In the genomic region with DNA sequence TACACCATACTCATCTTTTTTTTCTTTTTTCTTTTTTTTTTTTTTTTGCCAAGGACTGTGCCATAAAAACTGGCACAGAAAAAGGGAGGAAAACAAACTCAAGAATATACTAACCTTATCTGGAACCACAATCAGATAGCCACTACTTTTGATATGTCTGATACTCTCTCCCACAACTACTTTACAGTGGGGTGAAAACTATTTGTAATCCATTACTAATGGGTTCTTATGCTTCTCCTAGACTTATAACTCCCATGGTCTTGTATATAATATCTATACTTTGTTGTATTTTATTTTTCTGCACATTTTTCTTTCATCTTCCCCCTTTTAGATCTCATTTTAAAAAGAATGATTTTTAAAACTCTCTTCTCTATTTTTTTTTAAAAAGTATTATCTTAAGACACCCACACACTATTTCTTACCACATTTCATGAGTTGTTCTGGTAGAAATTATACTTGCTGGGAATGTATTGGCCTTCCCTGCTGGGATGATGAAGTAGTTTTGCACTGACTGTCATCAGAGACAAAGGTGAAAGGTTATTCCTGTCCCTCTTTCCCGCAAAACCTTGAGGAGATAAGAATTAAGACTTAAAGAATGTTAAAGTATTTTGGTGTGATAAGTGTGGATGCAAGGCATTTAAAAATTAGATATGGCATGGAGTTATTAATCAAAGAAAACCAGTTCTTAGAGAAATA, we compare ENCODE assay signal across 21 cellular contexts.
DNase-seq lines count a peak whose midpoint lies in the region; ATAC-seq and TF ChIP-seq lines count a peak whose summit lies in the region.
"Had no signal": no experiment of that assay in that cellular context is flagged by ENCODE, and none has a peak within 500 bp of the region (broad histone marks: within the 10 kb centered on the region; RNA-seq: fewer than 3 reads in every experiment).

No MANE protein-coding gene starts in this region.

- H2AFZ ChIP-seq in OCI-LY7 (ENCODE audit: low read length): no peak overlapping the region

- 0 out of 2 replicates have a peak, but pooled peaks cover 3% of the 10 kb centered on the region for H3K9me2 ChIP-seq in OCI-LY7 (ENCODE audit: insufficient read depth, low read length)

- H3K27ac Mint-ChIP-seq in activated T-cell treated with anti-CD3 and anti-CD28 coated beads, Interleukin-2, amount 50 U/mL, for 72 hours: peak overlapping the region; percentile 51
- no peak overlapping the region for H3K27ac Mint-ChIP-seq in stimulated activated naive CD8-positive, alpha-beta T cell treated with anti-CD3 and anti-CD28 coated beads, Interleukin-15, amount 100 ng/mL, for 72 hours
- H3K27ac Mint-ChIP-seq: CD8-positive, alpha-beta memory T cell; IgD-negative memory B cell had no signal

- no peaks in the 10 kb centered on the region for H3K9me3 Mint-ChIP-seq in activated T-cell treated with anti-CD3 and anti-CD28 coated beads, Interleukin-2, amount 50 U/mL, for 72 hours
- no peaks in the 10 kb centered on the region for H3K9me3 Mint-ChIP-seq in stimulated activated naive CD8-positive, alpha-beta T cell treated with anti-CD3 and anti-CD28 coated beads, Interleukin-15, amount 100 ng/mL, for 72 hours
- H3K9me3 Mint-ChIP-seq: CD8-positive, alpha-beta memory T cell; IgD-negative memory B cell had no signal

- no peaks in the 10 kb centered on the region for H3K9me3 ChIP-seq in OCI-LY7 (ENCODE audit: low read length)

- no peak overlapping the region for H3K27ac ChIP-seq in OCI-LY7 (ENCODE audit: low read depth, low read length, poor library complexity, severe bottlenecking)
- H3K27ac ChIP-seq: C4-2B had no signal

- DNase-seq in activated T-cell treated with anti-CD3 and anti-CD28 coated beads, Interleukin-2, amount 50 U/mL, for 72 hours: no peak
- no peak for DNase-seq in activated T-cell treated with anti-CD3 and anti-CD28 coated beads, Interleukin-2, amount 50 U/mL, for 1 hour
- DNase-seq in amniotic epithelial cell (ENCODE audit: low read depth) (peak; percentile 80), fibroblast of the aortic adventitia (ENCODE audit: low read depth) (peak; percentile 43), cerebellar cortex (ENCODE audit: low spot score) (no peak), OCI-LY7 (ENCODE audit: low spot score) (no peak)
- DNase-seq in stimulated activated naive CD8-positive, alpha-beta T cell treated with anti-CD3 and anti-CD28 coated beads, Interleukin-15, amount 100 ng/mL, for 72 hours: no peak
- DNase-seq: Calu3; CD8-positive, alpha-beta memory T cell; DMS153; H7; NCI-H1105; NCI-H2029 treated with DMSO at 0.1 percent for 48 hours; NCI-H2171 treated with DMSO at 0.1 percent for 48 hours; NCI-H446 treated with DMSO at 0.1 percent for 48 hours; NCI-H526 treated with DMSO at 0.1 percent for 48 hours; PC-3; Right ventricle myocardium superior had no signal

- H4K20me1 ChIP-seq in OCI-LY7 (ENCODE audit: insufficient read depth, low read length): no peaks in the 10 kb centered on the region

- intact Hi-C loops in OCI-LY7 (cut with micrococcal nuclease; ENCODE audit: unreplicated experiment): loop anchor here (10.0 kb wide), 2 partner anchors 256 to 286 kb away; no protein-coding TSS in a partner anchor

- no peaks in the 10 kb centered on the region for H3K4me1 ChIP-seq in OCI-LY7 (ENCODE audit: insufficient read depth, low read length, poor library complexity, severe bottlenecking)

- CTCF ChIA-PET in OCI-LY7 (lab: Charles Lee; ENCODE audit: unreplicated experiment): no interaction called here

- H3K4me2 ChIP-seq in OCI-LY7 (ENCODE audit: low read length): no peak overlapping the region

- H3K36me3 ChIP-seq in OCI-LY7 (ENCODE audit: insufficient read depth, low read length): no peaks in the 10 kb centered on the region

- POLR2A ChIA-PET in OCI-LY7 (lab: Charles Lee): interaction anchor here (0.7 to 1.4 kb wide), 3 partner anchors 9 to 525 kb away, joined by 3 to 4 read pairs (median 3); no protein-coding TSS in a partner anchor

- peaks cover 39% of the 10 kb centered on the region for H3K4me1 Mint-ChIP-seq in activated T-cell treated with anti-CD3 and anti-CD28 coated beads, Interleukin-2, amount 50 U/mL, for 72 hours (ENCODE audit: low read depth)
- H3K4me1 Mint-ChIP-seq in stimulated activated naive CD8-positive, alpha-beta T cell treated with anti-CD3 and anti-CD28 coated beads, Interleukin-15, amount 100 ng/mL, for 72 hours: peaks cover 53% of the 10 kb centered on the region
- H3K4me1 Mint-ChIP-seq: IgD-negative memory B cell had no signal

- H3K27me3 Mint-ChIP-seq in activated T-cell treated with anti-CD3 and anti-CD28 coated beads, Interleukin-2, amount 50 U/mL, for 72 hours (ENCODE audit: low read depth): peaks cover 4% of the 10 kb centered on the region
- H3K27me3 Mint-ChIP-seq in stimulated activated naive CD8-positive, alpha-beta T cell treated with anti-CD3 and anti-CD28 coated beads, Interleukin-15, amount 100 ng/mL, for 72 hours: no peaks in the 10 kb centered on the region
- H3K27me3 Mint-ChIP-seq: CD8-positive, alpha-beta memory T cell had no signal

- peak; percentile 75 to 77 for ATAC-seq in activated T-cell treated with anti-CD3 and anti-CD28 coated beads, Interleukin-2, amount 50 U/mL, for 72 hours (replicated peaks in 1 of 2)
- ATAC-seq in stimulated activated naive CD8-positive, alpha-beta T cell treated with anti-CD3 and anti-CD28 coated beads, Interleukin-15, amount 100 ng/mL, for 72 hours: peak; percentile 84
- ATAC-seq in GM21619 (IDR thresholded peaks at IDR 0.05; ENCODE audit: unreplicated experiment): no peak

- TF ChIP-seq CTCF in fibroblast of the aortic adventitia (IDR thresholded peaks at IDR 0.05; ENCODE audit: insufficient read depth, low read length): no peak
- no peak for TF ChIP-seq CTCF in OCI-LY7 (conservative IDR thresholded peaks at IDR 0.05; ENCODE audit: low read length)

- H3K36me3 Mint-ChIP-seq in activated T-cell treated with anti-CD3 and anti-CD28 coated beads, Interleukin-2, amount 50 U/mL, for 72 hours (ENCODE audit: insufficient read depth in 2 of 2): peaks cover 0 to 1% of the 10 kb centered on the region in 2 donors
- H3K36me3 Mint-ChIP-seq: IgD-negative memory B cell had no signal

- H3K4me3 ChIP-seq in fibroblast of the aortic adventitia (ENCODE audit: low read depth, low read length) (no peak overlapping the region), OCI-LY7 (ENCODE audit: low read depth, low read length, poor library complexity, severe bottlenecking) (no peak overlapping the region)

- no peaks in the 10 kb centered on the region for H3K79me2 ChIP-seq in OCI-LY7 (ENCODE audit: insufficient read depth, low read depth, low read length)

- peak overlapping the region in 1 of 2 donors; percentile 25 for H3K4me3 Mint-ChIP-seq in activated T-cell treated with anti-CD3 and anti-CD28 coated beads, Interleukin-2, amount 50 U/mL, for 72 hours
- H3K4me3 Mint-ChIP-seq in stimulated activated naive CD8-positive, alpha-beta T cell treated with anti-CD3 and anti-CD28 coated beads, Interleukin-15, amount 100 ng/mL, for 72 hours: peak overlapping the region in 1 of 2 donors; percentile 13
- H3K4me3 Mint-ChIP-seq: CD8-positive, alpha-beta memory T cell; IgD-negative memory B cell had no signal

- BruUV-seq in OCI-LY7 (replicated peaks; lab: Mats Ljungman, UMichigan): no TSS peak

Comparison
In these comparisons a context has a peak if more than half of its experiments do, and no peak if none do; other contexts are left out.
1. DNase-seq: peak in amniotic epithelial cell (single experiment) and fibroblast of the aortic adventitia (single experiment); none in activated T-cell treated with anti-CD3 and anti-CD28 coated beads, Interleukin-2, amount 50 U/mL, for 72 hours (0 of 2), activated T-cell treated with anti-CD3 and anti-CD28 coated beads, Interleukin-2, amount 50 U/mL, for 1 hour (single experiment), stimulated activated naive CD8-positive, alpha-beta T cell treated with anti-CD3 and anti-CD28 coated beads, Interleukin-15, amount 100 ng/mL, for 72 hours (0 of 2), cerebellar cortex (single experiment) and OCI-LY7 (single experiment).